8 cellular contexts compared by ENCODE assay signal in the genomic region with DNA sequence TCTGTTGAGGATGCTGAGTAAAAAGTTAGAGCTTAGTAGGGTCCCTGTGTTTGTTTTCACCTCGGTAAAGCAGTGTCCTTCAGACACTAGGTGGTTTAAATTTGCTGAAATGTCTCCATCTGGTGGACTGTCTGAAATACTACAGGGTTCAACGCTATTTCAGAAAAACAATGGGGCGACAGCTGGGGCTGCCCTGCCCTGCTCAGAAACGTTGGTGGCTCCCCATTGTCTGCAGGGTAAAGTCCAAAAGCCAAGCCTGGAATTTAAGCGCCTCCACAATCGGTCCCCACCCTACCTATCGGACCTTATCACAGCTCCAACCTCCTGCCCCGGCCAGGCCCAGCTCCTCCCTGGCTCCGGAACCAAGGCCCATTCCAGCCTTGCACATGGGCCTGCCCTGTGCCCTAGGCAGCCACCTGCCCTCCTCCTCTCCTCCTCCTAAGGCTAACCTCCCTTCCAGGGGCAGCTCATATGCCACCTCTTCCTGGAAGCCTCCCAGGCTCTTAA. TPM values are rescaled to one million over a fixed set of nuclear protein-coding genes. Genes with fewer than 3 reads are reported as not detected.
A peak's percentile ranks its signal among the peaks of the same experiment; 100 is the strongest.
DNase-seq lines count a peak whose midpoint lies in the region; ATAC-seq and TF ChIP-seq lines count a peak whose summit lies in the region.

No MANE protein-coding gene starts in this region.

- H3K27ac ChIP-seq in lung (ENCODE audit: low read depth in 1 of 2, low read length in 1 of 2) (peak overlapping the region in 1 of 2 donors; percentile 37), aorta (ENCODE audit: low read depth in 1 of 2, low read length in 2 of 2) (no peak overlapping the region)

- H3K9me3 ChIP-seq in lung (ENCODE audit: control insufficient read depth in 2 of 2, insufficient read depth in 1 of 2, low read length in 1 of 2) (no peaks in the 10 kb centered on the region), aorta (ENCODE audit: control insufficient read depth, low read length) (no peaks in the 10 kb centered on the region)

- no peaks in the 10 kb centered on the region for H3K9me3 Mint-ChIP-seq in effector memory CD8-positive, alpha-beta T cell

- peaks cover 17 to 20% of the 10 kb centered on the region in 2 donors for H3K4me1 Mint-ChIP-seq in effector memory CD8-positive, alpha-beta T cell (ENCODE audit: low read depth in 2 of 2)

- H3K27me3 Mint-ChIP-seq in effector memory CD8-positive, alpha-beta T cell: no peaks in the 10 kb centered on the region

- WGBS in lung, 2 donors: 21 to 26% methylated on average over 9 of the region's 9 CpGs
- WGBS in aorta, 2 donors: 21 to 22% methylated on average over 9 of the region's 9 CpGs

- no peak overlapping the region for H3K4me3 ChIP-seq in lung
- no peak overlapping the region for H3K4me3 ChIP-seq in aorta (ENCODE audit: low read length in 2 of 2)

- H3K36me3 Mint-ChIP-seq in effector memory CD8-positive, alpha-beta T cell (ENCODE audit: insufficient read depth): peaks cover 15% of the 10 kb centered on the region

- ATAC-seq in effector memory CD8-positive, alpha-beta T cell (replicated peaks): peak; percentile 21
- no peak for ATAC-seq in lung (ENCODE audit: insufficient read depth, low FRiP score)
- peak; percentile 66 for ATAC-seq in aorta (ENCODE audit: low FRiP score)
- ATAC-seq in HG03025 (IDR thresholded peaks at IDR 0.05; ENCODE audit: low FRiP score, unreplicated experiment): no peak

- H3K36me3 ChIP-seq in lung (ENCODE audit: control insufficient read depth in 2 of 2, insufficient read depth in 2 of 2, low read length in 2 of 2) (no peaks in the 10 kb centered on the region), aorta (ENCODE audit: control insufficient read depth in 1 of 2, insufficient read depth in 2 of 2, low read length in 1 of 2) (no peaks in the 10 kb centered on the region)

- TF ChIP-seq CTCF in lung (IDR thresholded peaks at IDR 0.05; ENCODE audit: control extremely low read depth, extremely low read depth): peak; percentile 54

- H3K27ac Mint-ChIP-seq in effector memory CD8-positive, alpha-beta T cell: no peak overlapping the region

- peaks cover 0 to 5% of the 10 kb centered on the region in 2 donors for H3K4me1 ChIP-seq in lung (ENCODE audit: control insufficient read depth in 2 of 2, insufficient read depth in 2 of 2, low read length in 2 of 2)
- no peaks in the 10 kb centered on the region for H3K4me1 ChIP-seq in aorta (ENCODE audit: control insufficient read depth in 1 of 2, insufficient read depth in 2 of 2, low read length in 2 of 2)

- intact Hi-C loops in aorta (cut with DNase I): loop anchor here (1.0 to 10.0 kb wide), 5 partner anchors 182 to 345 kb away; partner anchors contain the start of genes PPARG (in 1 of the 2) and RAF1 (in 1 of the 2)

- H3K27me3 ChIP-seq in lung (ENCODE audit: control insufficient read depth, insufficient read depth) (no peaks in the 10 kb centered on the region), aorta (ENCODE audit: control insufficient read depth in 1 of 2, insufficient read depth in 2 of 2, low read length in 1 of 2) (no peaks in the 10 kb centered on the region)

- DNase-seq in activated CD4-positive, alpha-beta T cell treated with anti-CD3 and anti-CD28 coated beads for 48 hours: peak; percentile 37
- DNase-seq in activated CD4-positive, alpha-beta T cell treated with anti-CD3 and anti-CD28 coated beads for 1 hour: no peak
- peak; percentile 66 for DNase-seq in LHCN-M2 (ENCODE audit: low read depth)
- DNase-seq in SKM-1 treated with dmso at 0.1 percent for 144 hours (lab: John Stamatoyannopoulos, UW; ENCODE audit: unreplicated experiment): peak; percentile 69
- DNase-seq in effector memory CD8-positive, alpha-beta T cell: peak; percentile 15 to 27 (median 25)
- DNase-seq in lung (ENCODE audit: low spot score): no peak
- no peak for DNase-seq in aorta

- no peak overlapping the region for H3K4me3 Mint-ChIP-seq in effector memory CD8-positive, alpha-beta T cell

RNA-seq across cellular contexts. Expression of gene TSEN2, which starts 4.3 kb away (rescaled TPM):
- total RNA-seq in LHCN-M2 (2014; rRNA removed): 14.6 and 17.9 TPM in 2 replicates
- 6.9 TPM for polyA plus RNA-seq in LHCN-M2 (2012)
- total RNA-seq in lung: 10 to 100 TPM; 15.1 to 16.2 TPM
- polyA plus RNA-seq in lung: 10 to 100 TPM in 1 of 2 donors, 1 to 10 TPM in 1; 9.0 to 16.7 TPM
- total RNA-seq in aorta: 10 to 100 TPM; 13.2 to 14.7 TPM
- polyA plus RNA-seq in aorta: 10 to 100 TPM; 13.4 TPM

Comparison
In these comparisons a context has a peak if more than half of its experiments do, and no peak if none do; other contexts are left out.
1. DNase-seq: peak in activated CD4-positive, alpha-beta T cell treated with anti-CD3 and anti-CD28 coated beads for 48 hours (single experiment), LHCN-M2 (single experiment), SKM-1 treated with dmso at 0.1 percent for 144 hours (single experiment) and effector memory CD8-positive, alpha-beta T cell (3 of 3); none in activated CD4-positive, alpha-beta T cell treated with anti-CD3 and anti-CD28 coated beads for 1 hour (single experiment), lung (single experiment) and aorta (0 of 2).
2. ATAC-seq: peak in effector memory CD8-positive, alpha-beta T cell (single experiment) and aorta (single experiment); none in lung (single experiment) and HG03025 (single experiment).